Comparison of ENCODE assay signal across 1 cellular context in the genomic region with DNA sequence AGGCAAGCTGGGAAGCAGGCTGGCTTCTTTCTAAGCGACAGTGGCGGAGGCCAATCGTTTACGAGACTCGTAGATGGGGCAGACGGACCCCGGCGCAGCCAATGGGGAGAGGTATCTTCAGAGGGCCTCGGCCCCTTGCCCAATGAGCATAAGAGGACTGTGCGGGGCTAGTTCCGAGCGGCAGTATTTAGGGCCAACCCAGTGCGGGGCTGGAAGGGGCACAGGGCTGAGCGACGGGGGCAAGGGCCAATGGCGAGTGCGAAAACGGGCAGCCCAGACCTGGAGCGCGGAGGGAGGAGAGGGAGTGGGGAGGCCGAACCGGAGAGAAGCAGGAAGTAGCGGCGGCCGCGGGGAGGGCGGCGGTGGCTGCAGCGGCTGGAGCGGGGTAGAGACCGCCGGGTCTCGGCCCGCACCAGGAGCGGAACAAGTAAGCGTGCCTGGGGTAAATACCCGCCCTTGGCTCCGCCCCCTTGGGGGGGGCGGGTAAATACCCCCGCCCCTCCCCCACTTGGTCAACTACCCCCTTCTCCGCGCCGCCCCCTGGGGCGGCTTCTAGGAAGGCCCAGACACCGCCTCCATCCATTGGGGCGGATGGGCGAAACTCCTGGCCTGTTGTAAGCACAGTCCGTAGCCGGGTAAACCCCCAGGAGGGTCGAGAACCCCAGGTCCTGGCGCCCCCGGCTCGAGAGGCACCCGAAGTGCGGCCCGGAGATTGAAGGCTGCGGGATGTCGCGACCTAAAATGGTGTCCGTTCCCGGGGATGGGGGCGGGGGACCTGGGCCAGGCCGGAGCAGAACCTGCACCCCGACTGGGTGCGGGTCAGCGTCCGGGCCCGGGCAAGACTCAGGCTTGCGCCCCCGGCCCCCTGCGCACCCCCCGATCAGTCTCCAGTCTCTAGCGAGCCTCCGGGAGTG.
TF ChIP-seq lines count a peak whose summit lies in the region.

A gene with protein sequence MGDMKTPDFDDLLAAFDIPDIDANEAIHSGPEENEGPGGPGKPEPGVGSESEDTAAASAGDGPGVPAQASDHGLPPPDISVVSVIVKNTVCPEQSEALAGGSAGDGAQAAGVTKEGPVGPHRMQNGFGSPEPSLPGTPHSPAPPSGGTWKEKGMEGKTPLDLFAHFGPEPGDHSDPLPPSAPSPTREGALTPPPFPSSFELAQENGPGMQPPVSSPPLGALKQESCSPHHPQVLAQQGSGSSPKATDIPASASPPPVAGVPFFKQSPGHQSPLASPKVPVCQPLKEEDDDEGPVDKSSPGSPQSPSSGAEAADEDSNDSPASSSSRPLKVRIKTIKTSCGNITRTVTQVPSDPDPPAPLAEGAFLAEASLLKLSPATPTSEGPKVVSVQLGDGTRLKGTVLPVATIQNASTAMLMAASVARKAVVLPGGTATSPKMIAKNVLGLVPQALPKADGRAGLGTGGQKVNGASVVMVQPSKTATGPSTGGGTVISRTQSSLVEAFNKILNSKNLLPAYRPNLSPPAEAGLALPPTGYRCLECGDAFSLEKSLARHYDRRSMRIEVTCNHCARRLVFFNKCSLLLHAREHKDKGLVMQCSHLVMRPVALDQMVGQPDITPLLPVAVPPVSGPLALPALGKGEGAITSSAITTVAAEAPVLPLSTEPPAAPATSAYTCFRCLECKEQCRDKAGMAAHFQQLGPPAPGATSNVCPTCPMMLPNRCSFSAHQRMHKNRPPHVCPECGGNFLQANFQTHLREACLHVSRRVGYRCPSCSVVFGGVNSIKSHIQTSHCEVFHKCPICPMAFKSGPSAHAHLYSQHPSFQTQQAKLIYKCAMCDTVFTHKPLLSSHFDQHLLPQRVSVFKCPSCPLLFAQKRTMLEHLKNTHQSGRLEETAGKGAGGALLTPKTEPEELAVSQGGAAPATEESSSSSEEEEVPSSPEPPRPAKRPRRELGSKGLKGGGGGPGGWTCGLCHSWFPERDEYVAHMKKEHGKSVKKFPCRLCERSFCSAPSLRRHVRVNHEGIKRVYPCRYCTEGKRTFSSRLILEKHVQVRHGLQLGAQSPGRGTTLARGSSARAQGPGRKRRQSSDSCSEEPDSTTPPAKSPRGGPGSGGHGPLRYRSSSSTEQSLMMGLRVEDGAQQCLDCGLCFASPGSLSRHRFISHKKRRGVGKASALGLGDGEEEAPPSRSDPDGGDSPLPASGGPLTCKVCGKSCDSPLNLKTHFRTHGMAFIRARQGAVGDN (plus strand): TSS at position 331 of the 914 bp plus-strand sequence. CDS start 3,993 bp downstream, outside the sequence.

TF ChIP-seq in K562, 482 proteins besides CTCF, POLR2A, EP300 and RAD21 (continued from another document and continues in another):
- TF ChIP-seq MIER1 (IDR thresholded peaks at IDR 0.05; ENCODE audit: low read depth) (no peak), ZNF143 (CRISPR knock-in tag; IDR thresholded peaks at IDR 0.05) (0 out of 2 replicates have a peak, but pooled peaks have one; percentile 19), ZNF717 (CRISPR knock-in tag; IDR thresholded peaks at IDR 0.05) (no peak), SIX5 (IDR thresholded peaks at IDR 0.05; ENCODE audit: borderline replicate concordance in 1 of 2, insufficient read depth in 1 of 2, low read depth in 1 of 2, low read length in 2 of 2) (no peak), ZBTB17 (CRISPR knock-in tag; IDR thresholded peaks at IDR 0.05) (no peak), FOXK2 (conservative IDR thresholded peaks at IDR 0.05 in 1 of 2, IDR thresholded peaks at IDR 0.05 in 1 of 2; ENCODE audit: low read depth in 2 of 2) (peak; percentile 86 to 90), ZNF134 (CRISPR knock-in tag; conservative IDR thresholded peaks at IDR 0.05) (no peak), ILF3 (IDR thresholded peaks at IDR 0.05; ENCODE audit: borderline replicate concordance) (no peak), ZNF75A (CRISPR knock-in tag; IDR thresholded peaks at IDR 0.05) (no peak), THAP7 (CRISPR knock-in tag; IDR thresholded peaks at IDR 0.05) (no peak), NELFE (IDR thresholded peaks at IDR 0.05; ENCODE audit: insufficient read depth, insufficient read length) (no peak), HDAC2 (IDR thresholded peaks at IDR 0.05) (no peak), NR2F6 (CRISPR knock-in tag; IDR thresholded peaks at IDR 0.05) (no peak), NCOR1 (IDR thresholded peaks at IDR 0.05) (no peak), KDM1A (IDR thresholded peaks at IDR 0.05) (peak in 1 of 2 experiments; percentile 69; a peak in 1 of 4 replicates), TSC22D4 (tag; IDR thresholded peaks at IDR 0.05) (no peak), PCBP2 (IDR thresholded peaks at IDR 0.05; ENCODE audit: low read depth, low read length, poor library complexity, severe bottlenecking) (no peak), ZFX (CRISPR knock-in tag; IDR thresholded peaks at IDR 0.05) (peak; percentile 86; the same call in 1 of the 2 replicates), CXXC5 (CRISPR knock-in tag; IDR thresholded peaks at IDR 0.05) (peak; percentile 68), ADNP (tag; IDR thresholded peaks at IDR 0.05) (no peak), ZC3H8 (IDR thresholded peaks at IDR 0.05) (0 out of 2 replicates have a peak, but pooled peaks have one; percentile 33), ZNF277 (CRISPR knock-in tag; IDR thresholded peaks at IDR 0.05; ENCODE audit: borderline replicate concordance) (no peak)
- TF ChIP-seq, protein P1, sequence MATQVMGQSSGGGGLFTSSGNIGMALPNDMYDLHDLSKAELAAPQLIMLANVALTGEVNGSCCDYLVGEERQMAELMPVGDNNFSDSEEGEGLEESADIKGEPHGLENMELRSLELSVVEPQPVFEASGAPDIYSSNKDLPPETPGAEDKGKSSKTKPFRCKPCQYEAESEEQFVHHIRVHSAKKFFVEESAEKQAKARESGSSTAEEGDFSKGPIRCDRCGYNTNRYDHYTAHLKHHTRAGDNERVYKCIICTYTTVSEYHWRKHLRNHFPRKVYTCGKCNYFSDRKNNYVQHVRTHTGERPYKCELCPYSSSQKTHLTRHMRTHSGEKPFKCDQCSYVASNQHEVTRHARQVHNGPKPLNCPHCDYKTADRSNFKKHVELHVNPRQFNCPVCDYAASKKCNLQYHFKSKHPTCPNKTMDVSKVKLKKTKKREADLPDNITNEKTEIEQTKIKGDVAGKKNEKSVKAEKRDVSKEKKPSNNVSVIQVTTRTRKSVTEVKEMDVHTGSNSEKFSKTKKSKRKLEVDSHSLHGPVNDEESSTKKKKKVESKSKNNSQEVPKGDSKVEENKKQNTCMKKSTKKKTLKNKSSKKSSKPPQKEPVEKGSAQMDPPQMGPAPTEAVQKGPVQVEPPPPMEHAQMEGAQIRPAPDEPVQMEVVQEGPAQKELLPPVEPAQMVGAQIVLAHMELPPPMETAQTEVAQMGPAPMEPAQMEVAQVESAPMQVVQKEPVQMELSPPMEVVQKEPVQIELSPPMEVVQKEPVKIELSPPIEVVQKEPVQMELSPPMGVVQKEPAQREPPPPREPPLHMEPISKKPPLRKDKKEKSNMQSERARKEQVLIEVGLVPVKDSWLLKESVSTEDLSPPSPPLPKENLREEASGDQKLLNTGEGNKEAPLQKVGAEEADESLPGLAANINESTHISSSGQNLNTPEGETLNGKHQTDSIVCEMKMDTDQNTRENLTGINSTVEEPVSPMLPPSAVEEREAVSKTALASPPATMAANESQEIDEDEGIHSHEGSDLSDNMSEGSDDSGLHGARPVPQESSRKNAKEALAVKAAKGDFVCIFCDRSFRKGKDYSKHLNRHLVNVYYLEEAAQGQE (CRISPR knock-in tag; IDR thresholded peaks at IDR 0.05; ENCODE audit: low read depth): peak; percentile 17; the same call in 1 of the 2 replicates
- TF ChIP-seq, protein P2, sequence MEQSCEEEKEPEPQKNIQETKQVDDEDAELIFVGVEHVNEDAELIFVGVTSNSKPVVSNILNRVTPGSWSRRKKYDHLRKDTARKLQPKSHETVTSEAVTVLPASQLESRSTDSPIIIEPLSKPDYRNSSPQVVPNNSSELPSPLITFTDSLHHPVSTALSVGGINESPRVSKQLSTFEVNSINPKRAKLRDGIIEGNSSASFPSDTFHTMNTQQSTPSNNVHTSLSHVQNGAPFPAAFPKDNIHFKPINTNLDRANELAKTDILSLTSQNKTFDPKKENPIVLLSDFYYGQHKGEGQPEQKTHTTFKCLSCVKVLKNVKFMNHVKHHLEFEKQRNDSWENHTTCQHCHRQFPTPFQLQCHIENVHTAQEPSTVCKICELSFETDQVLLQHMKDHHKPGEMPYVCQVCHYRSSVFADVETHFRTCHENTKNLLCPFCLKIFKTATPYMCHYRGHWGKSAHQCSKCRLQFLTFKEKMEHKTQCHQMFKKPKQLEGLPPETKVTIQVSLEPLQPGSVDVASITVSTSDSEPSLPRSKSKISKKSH (CRISPR knock-in tag; IDR thresholded peaks at IDR 0.05): no peak
- TF ChIP-seq, protein P3, sequence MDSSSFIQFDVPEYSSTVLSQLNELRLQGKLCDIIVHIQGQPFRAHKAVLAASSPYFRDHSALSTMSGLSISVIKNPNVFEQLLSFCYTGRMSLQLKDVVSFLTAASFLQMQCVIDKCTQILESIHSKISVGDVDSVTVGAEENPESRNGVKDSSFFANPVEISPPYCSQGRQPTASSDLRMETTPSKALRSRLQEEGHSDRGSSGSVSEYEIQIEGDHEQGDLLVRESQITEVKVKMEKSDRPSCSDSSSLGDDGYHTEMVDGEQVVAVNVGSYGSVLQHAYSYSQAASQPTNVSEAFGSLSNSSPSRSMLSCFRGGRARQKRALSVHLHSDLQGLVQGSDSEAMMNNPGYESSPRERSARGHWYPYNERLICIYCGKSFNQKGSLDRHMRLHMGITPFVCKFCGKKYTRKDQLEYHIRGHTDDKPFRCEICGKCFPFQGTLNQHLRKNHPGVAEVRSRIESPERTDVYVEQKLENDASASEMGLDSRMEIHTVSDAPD (CRISPR knock-in tag; IDR thresholded peaks at IDR 0.05): no peak
- TF ChIP-seq, protein P4, sequence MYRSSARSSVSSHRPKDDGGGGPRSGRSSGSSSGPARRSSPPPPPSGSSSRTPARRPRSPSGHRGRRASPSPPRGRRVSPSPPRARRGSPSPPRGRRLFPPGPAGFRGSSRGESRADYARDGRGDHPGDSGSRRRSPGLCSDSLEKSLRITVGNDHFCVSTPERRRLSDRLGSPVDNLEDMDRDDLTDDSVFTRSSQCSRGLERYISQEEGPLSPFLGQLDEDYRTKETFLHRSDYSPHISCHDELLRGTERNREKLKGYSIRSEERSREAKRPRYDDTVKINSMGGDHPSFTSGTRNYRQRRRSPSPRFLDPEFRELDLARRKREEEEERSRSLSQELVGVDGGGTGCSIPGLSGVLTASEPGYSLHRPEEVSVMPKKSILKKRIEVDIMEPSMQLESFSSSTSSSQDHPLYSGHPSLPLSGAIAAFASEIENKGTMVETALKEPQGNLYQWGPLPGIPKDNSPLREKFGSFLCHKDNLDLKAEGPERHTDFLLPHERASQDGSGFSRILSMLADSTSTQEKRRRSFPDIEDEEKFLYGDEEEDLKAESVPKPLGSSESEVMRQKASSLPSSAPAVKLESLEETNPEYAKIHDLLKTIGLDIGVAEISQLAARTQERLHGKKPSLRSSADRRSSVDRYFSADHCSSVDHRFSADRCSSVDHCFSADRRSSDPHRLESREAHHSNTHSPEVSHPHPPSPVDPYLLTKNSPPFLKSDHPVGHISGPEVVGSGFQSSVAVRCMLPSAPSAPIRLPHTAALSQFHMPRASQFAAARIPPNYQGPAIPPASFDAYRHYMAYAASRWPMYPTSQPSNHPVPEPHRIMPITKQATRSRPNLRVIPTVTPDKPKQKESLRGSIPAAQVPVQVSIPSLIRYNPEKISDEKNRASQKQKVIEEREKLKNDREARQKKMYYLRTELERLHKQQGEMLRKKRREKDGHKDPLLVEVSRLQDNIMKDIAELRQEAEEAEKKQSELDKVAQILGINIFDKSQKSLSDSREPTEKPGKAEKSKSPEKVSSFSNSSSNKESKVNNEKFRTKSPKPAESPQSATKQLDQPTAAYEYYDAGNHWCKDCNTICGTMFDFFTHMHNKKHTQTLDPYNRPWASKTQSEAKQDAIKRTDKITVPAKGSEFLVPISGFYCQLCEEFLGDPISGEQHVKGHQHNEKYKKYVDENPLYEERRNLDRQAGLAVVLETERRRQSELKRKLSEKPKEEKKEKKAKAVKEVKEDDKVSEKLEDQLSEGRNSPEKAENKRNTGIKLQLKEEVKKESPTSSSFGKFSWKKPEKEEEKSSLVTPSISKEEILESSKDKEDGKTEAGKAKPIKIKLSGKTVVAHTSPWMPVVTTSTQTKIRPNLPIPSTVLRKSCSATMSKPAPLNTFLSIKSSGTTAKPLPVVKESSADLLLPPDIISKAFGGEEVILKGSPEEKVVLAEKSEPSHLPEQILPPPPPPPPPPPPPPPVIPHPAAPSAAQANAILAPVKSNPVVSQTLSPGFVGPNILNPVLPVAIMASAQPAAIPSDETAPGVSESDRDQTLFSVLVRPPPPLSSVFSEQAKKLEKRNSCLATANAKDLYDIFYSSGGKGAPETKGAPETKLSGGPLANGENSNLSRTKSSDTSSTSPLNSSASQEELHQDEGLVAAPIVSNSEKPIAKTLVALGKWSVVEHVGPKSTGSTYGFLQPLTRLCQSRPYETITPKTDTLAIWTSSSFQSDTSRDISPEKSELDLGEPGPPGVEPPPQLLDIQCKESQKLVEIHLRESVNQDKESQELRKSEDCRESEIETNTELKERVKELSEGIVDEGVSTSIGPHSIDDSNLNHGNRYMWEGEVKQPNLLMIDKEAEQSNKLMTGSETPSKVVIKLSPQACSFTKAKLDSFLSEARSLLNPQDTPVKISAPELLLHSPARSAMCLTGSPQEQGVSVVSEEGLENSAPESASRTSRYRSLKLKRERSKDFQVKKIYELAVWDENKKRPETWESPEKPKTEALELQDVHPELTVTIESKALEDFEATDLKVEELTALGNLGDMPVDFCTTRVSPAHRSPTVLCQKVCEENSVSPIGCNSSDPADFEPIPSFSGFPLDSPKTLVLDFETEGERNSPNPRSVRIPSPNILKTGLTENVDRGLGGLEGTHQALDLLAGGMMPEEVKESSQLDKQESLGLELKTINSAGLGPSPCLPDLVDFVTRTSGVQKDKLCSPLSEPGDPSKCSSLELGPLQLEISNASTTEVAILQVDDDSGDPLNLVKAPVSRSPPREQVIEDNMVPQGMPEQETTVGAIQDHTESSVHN (IDR thresholded peaks at IDR 0.05; ENCODE audit: borderline replicate concordance in 1 of 2, low read depth in 1 of 2): no peak
- TF ChIP-seq, protein P5, sequence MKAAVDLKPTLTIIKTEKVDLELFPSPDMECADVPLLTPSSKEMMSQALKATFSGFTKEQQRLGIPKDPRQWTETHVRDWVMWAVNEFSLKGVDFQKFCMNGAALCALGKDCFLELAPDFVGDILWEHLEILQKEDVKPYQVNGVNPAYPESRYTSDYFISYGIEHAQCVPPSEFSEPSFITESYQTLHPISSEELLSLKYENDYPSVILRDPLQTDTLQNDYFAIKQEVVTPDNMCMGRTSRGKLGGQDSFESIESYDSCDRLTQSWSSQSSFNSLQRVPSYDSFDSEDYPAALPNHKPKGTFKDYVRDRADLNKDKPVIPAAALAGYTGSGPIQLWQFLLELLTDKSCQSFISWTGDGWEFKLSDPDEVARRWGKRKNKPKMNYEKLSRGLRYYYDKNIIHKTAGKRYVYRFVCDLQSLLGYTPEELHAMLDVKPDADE (conservative IDR thresholded peaks at IDR 0.05; ENCODE audit: control insufficient read depth, low read depth, low read length): peak; percentile 44
